ENCODE assay signal across 1 cellular context in the genomic region with DNA sequence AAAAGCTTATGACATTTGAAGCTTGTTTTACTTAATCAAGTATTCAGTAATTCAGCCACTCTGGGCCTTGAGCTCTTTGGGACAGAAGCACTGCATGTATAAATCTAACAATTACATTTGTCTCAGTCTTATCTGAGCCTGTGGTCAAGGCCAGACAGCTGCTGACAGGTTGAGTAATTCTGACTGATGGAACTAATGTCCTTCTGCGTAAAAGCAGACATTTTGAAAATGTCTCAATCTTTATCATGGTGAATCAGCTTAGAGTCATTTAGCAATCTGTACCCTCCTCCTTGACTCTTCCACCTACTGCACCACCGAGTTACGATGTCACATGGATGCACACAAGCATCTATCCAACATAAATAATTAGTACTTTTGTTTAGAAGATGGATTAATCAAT.
TF ChIP-seq lines count a peak whose summit lies in the region.

No MANE protein-coding gene starts in this region.

TF ChIP-seq in A549, 52 proteins besides CTCF, POLR2A, EP300 and RAD21 (continued from another document):
- TF ChIP-seq, protein P1, sequence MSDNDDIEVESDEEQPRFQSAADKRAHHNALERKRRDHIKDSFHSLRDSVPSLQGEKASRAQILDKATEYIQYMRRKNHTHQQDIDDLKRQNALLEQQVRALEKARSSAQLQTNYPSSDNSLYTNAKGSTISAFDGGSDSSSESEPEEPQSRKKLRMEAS (IDR thresholded peaks at IDR 0.05) = peak; percentile 72
- no peak for TF ChIP-seq KDM1A (IDR thresholded peaks at IDR 0.05; ENCODE audit: low read depth)
- TF ChIP-seq, protein P2, sequence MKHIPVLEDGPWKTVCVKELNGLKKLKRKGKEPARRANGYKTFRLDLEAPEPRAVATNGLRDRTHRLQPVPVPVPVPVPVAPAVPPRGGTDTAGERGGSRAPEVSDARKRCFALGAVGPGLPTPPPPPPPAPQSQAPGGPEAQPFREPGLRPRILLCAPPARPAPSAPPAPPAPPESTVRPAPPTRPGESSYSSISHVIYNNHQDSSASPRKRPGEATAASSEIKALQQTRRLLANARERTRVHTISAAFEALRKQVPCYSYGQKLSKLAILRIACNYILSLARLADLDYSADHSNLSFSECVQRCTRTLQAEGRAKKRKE (CRISPR knock-in tag; IDR thresholded peaks at IDR 0.05; ENCODE audit: low read depth) = no peak
- TF ChIP-seq, protein P3, sequence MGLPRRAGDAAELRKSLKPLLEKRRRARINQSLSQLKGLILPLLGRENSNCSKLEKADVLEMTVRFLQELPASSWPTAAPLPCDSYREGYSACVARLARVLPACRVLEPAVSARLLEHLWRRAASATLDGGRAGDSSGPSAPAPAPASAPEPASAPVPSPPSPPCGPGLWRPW (IDR thresholded peaks at IDR 0.05) = peak; percentile 92
- TF ChIP-seq RNF2 (IDR thresholded peaks at IDR 0.05; ENCODE audit: borderline replicate concordance, low read depth) = no peak
- TF ChIP-seq, protein P4, sequence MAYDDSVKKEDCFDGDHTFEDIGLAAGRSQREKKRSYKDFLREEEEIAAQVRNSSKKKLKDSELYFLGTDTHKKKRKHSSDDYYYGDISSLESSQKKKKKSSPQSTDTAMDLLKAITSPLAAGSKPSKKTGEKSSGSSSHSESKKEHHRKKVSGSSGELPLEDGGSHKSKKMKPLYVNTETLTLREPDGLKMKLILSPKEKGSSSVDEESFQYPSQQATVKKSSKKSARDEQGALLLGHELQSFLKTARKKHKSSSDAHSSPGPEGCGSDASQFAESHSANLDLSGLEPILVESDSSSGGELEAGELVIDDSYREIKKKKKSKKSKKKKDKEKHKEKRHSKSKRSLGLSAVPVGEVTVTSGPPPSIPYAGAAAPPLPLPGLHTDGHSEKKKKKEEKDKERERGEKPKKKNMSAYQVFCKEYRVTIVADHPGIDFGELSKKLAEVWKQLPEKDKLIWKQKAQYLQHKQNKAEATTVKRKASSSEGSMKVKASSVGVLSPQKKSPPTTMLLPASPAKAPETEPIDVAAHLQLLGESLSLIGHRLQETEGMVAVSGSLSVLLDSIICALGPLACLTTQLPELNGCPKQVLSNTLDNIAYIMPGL (CRISPR knock-in tag; IDR thresholded peaks at IDR 0.05; ENCODE audit: borderline replicate concordance) = no peak
- TF ChIP-seq ESRRA (IDR thresholded peaks at IDR 0.05; ENCODE audit: borderline replicate concordance, low read length) = 0 out of 2 replicates have a peak, but pooled peaks have one; percentile 32
- TF ChIP-seq CHD4 (IDR thresholded peaks at IDR 0.05; ENCODE audit: borderline replicate concordance) = no peak
- TF ChIP-seq HEYL (CRISPR knock-in tag; IDR thresholded peaks at IDR 0.05) = no peak
- peak; percentile 100 for TF ChIP-seq GATA3 (IDR thresholded peaks at IDR 0.05; ENCODE audit: borderline replicate concordance)
- TF ChIP-seq, protein P5, sequence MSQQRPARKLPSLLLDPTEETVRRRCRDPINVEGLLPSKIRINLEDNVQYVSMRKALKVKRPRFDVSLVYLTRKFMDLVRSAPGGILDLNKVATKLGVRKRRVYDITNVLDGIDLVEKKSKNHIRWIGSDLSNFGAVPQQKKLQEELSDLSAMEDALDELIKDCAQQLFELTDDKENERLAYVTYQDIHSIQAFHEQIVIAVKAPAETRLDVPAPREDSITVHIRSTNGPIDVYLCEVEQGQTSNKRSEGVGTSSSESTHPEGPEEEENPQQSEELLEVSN (IDR thresholded peaks at IDR 0.05; ENCODE audit: borderline replicate concordance, low read depth) = no peak
- TF ChIP-seq, protein P6, sequence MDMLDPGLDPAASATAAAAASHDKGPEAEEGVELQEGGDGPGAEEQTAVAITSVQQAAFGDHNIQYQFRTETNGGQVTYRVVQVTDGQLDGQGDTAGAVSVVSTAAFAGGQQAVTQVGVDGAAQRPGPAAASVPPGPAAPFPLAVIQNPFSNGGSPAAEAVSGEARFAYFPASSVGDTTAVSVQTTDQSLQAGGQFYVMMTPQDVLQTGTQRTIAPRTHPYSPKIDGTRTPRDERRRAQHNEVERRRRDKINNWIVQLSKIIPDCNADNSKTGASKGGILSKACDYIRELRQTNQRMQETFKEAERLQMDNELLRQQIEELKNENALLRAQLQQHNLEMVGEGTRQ (IDR thresholded peaks at IDR 0.05) = no peak
